1 cellular context compared by ENCODE assay signal in genomic region chr2:178650554-178650953, GRCh38.
TF ChIP-seq lines count a peak whose summit lies in the region.

No MANE protein-coding gene starts in this region.

TF ChIP-seq in K562, 482 proteins besides CTCF, POLR2A, EP300 and RAD21 (continued from another document):
- TF ChIP-seq PBX2 (CRISPR knock-in tag; IDR thresholded peaks at IDR 0.05; ENCODE audit: low read depth): no peak
- peak; percentile 53 for TF ChIP-seq PBX2 (tag; conservative IDR thresholded peaks at IDR 0.05; ENCODE audit: low read depth)
- TF ChIP-seq MEIS2 (IDR thresholded peaks at IDR 0.05; ENCODE audit: partially characterized antibody): peak; percentile 55
